ENCODE assay signal across 8 cellular contexts in genomic region chr7:42932861-42933591, GRCh38. TPM values are rescaled to one million over a fixed set of nuclear protein-coding genes. Genes with fewer than 3 reads are reported as not detected.
DNase-seq lines count a peak whose midpoint lies in the region; ATAC-seq lines count a peak whose summit lies in the region.

No MANE protein-coding gene starts in this region.

- H3K4me3 ChIP-seq in iPS DF 6.9 (ENCODE audit: low read length) (peak overlapping the region; percentile 81; the same call in 1 of the 2 replicates), skeletal muscle tissue (ENCODE audit: low read length in 3 of 3) (peak overlapping the region; percentile 93 to 99 (median 95))

- H3K4me1 ChIP-seq in iPS DF 6.9 (ENCODE audit: control insufficient read depth, insufficient read depth, low read length) (no peaks in the 10 kb centered on the region; the same call in 1 of the 2 replicates), skeletal muscle tissue (ENCODE audit: control insufficient read depth in 3 of 3, insufficient read depth in 3 of 3, low read length in 3 of 3) (peaks cover 24 to 46% (median 42%) of the 10 kb centered on the region in 3 donors)

- H3K36me3 Mint-ChIP-seq in activated naive CD8-positive, alpha-beta T cell: peaks cover 5% of the 10 kb centered on the region

- no peak overlapping the region for H3K27ac ChIP-seq in iPS DF 6.9 (ENCODE audit: low read length)
- peak overlapping the region; percentile 84 for H3K27ac ChIP-seq in skeletal muscle tissue (ENCODE audit: low read depth, low read length)

- DNase-seq in Daoy (ENCODE audit: low read depth) (peak; percentile 45), KBM-7 (peak; percentile 42), iPS DF 6.9 (ENCODE audit: low read depth, low spot score) (no peak), NCI-H1436 (lab: John Stamatoyannopoulos, UW) (no peak)

- no peaks in the 10 kb centered on the region; the same call in 1 of the 2 replicates for H3K36me3 ChIP-seq in iPS DF 6.9 (ENCODE audit: control insufficient read depth, insufficient read depth, low read length)
- peaks cover 8 to 23% (median 23%) of the 10 kb centered on the region in 3 donors for H3K36me3 ChIP-seq in skeletal muscle tissue (ENCODE audit: control insufficient read depth in 3 of 3, insufficient read depth in 3 of 3, low read length in 3 of 3)

- ATAC-seq in GM19035 (IDR thresholded peaks at IDR 0.05; ENCODE audit: unreplicated experiment) (no peak), HG02852 (IDR thresholded peaks at IDR 0.05; ENCODE audit: unreplicated experiment) (no peak)

- H3K27me3 Mint-ChIP-seq in activated naive CD8-positive, alpha-beta T cell: no peaks in the 10 kb centered on the region

- H3K9ac ChIP-seq in skeletal muscle tissue (ENCODE audit: low read depth in 1 of 3, low read length in 3 of 3): peak overlapping the region; percentile 81 to 96 (median 85)

- in situ Hi-C loops in KBM-7 (cut with MboI; ENCODE audit: low pct_unique_long_range_greater_than_20kb, low sequenced_read_pairs): no loop called here

- no peaks in the 10 kb centered on the region for H3K27me3 ChIP-seq in iPS DF 6.9 (ENCODE audit: control insufficient read depth, insufficient read depth, low read length)
- no peaks in the 10 kb centered on the region for H3K27me3 ChIP-seq in skeletal muscle tissue (ENCODE audit: control insufficient read depth in 3 of 3, insufficient read depth in 3 of 3, low read length in 3 of 3)

- H3K4me3 Mint-ChIP-seq in activated naive CD8-positive, alpha-beta T cell: peak overlapping the region; percentile 96

- H3K4me1 Mint-ChIP-seq in activated naive CD8-positive, alpha-beta T cell (ENCODE audit: low read depth): peaks cover 67% of the 10 kb centered on the region

- H3K9me3 Mint-ChIP-seq in activated naive CD8-positive, alpha-beta T cell (ENCODE audit: low read depth): no peaks in the 10 kb centered on the region

- no CpG with 5 or more reads among the region's 16 CpGs for WGBS in iPS DF 6.9 (ENCODE audit: insufficient coverage, insufficient read length)

- peak overlapping the region; percentile 100 for H3K27ac Mint-ChIP-seq in activated naive CD8-positive, alpha-beta T cell

- H3K9me3 ChIP-seq in iPS DF 6.9 (ENCODE audit: control insufficient read depth, insufficient read depth, low read length) (no peaks in the 10 kb centered on the region), skeletal muscle tissue (ENCODE audit: control insufficient read depth in 3 of 3, low read length in 3 of 3) (no peaks in the 10 kb centered on the region)

RNA-seq across cellular contexts. Expression of gene MRPL32, which starts 0.8 kb away (rescaled TPM):
- total RNA-seq in Daoy (2014; rRNA removed; shearing (Covaris generic)): 167 and 211 TPM in 2 replicates
- total RNA-seq in skeletal muscle tissue: 41.2 TPM

RNA-seq across cellular contexts. Expression of gene PSMA2, which starts 1.1 kb away (rescaled TPM):
- total RNA-seq in Daoy (2014; rRNA removed; shearing (Covaris generic)): 340 and 366 TPM in 2 replicates
- 54.3 TPM for total RNA-seq in skeletal muscle tissue

RNA-seq across cellular contexts. Expression of gene C7orf25, which starts 21.2 kb away (rescaled TPM):
- 18.3 and 22.0 TPM in 2 replicates for total RNA-seq in Daoy (2014; rRNA removed; shearing (Covaris generic))
- 2.1 TPM for total RNA-seq in skeletal muscle tissue

Comparison
In these comparisons a context has a peak if more than half of its experiments do, and no peak if none do; other contexts are left out.
1. DNase-seq: peak in Daoy (single experiment) and KBM-7 (single experiment); none in iPS DF 6.9 (single experiment) and NCI-H1436 (single experiment).